13 cellular contexts compared by ENCODE assay signal in genomic region chr17:40664582-40665333, GRCh38. TPM values are rescaled to one million over a fixed set of nuclear protein-coding genes. Genes with fewer than 3 reads are reported as not detected.
DNase-seq lines count a peak whose midpoint lies in the region; ATAC-seq, FAIRE-seq and TF ChIP-seq lines count a peak whose summit lies in the region.
"Had no signal": no experiment of that assay in that cellular context is flagged by ENCODE, and none has a peak within 500 bp of the region (broad histone marks: within the 10 kb centered on the region; RNA-seq: fewer than 3 reads in every experiment).

Gene KRT222, minus strand, starts transcription at chr17:40665177. Its CDS starts 78 bp downstream, at chr17:40665099.

- H3K27me3 Mint-ChIP-seq in Calu3 (ENCODE audit: unreplicated experiment) (peaks cover 86% of the 10 kb centered on the region), T-cell (peaks cover 24 to 26% of the 10 kb centered on the region in 2 donors)

- H3K36me3 ChIP-seq in pancreas, result no peaks in the 10 kb centered on the region

- H3K9me3 Mint-ChIP-seq in Calu3 (ENCODE audit: low read depth, unreplicated experiment) (no peaks in the 10 kb centered on the region), T-cell (no peaks in the 10 kb centered on the region)

- no peak within 1 kb of the TSS for H3K27ac ChIP-seq in pancreas
- H3K27ac ChIP-seq: HL-60 had no signal

- POLR2A ChIA-PET in T-cell (lab: Charles Lee), result no interaction called here

- H3K9me3 ChIP-seq in pancreas, result no peaks in the 10 kb centered on the region

- H3K36me3 Mint-ChIP-seq in Calu3 (ENCODE audit: insufficient read depth, unreplicated experiment) (no peaks in the 10 kb centered on the region), T-cell (no peaks in the 10 kb centered on the region)

- no peak for DNase-seq in Calu3
- no peak for DNase-seq in T-cell
- peak; percentile 3 for DNase-seq in globus pallidus (ENCODE audit: low spot score)
- no peak for DNase-seq in pancreas
- no peak for DNase-seq in D341Med (ENCODE audit: low spot score)
- no peak for DNase-seq in activated gamma-delta T cell (lab: John Stamatoyannopoulos, UW)
- DNase-seq: activated naive CD4-positive, alpha-beta T cell treated with anti-CD3 and anti-CD28 coated beads, Interleukin-2, amount 50 U/mL, for 16 hours; NCI-H345; T-helper 1 cell had no signal

- peak within 1 kb of the TSS in 3 of 4 donors; percentile 7 to 26 (median 11) for H3K4me3 ChIP-seq in pancreas

- H3K27me3 ChIP-seq in pancreas, result no peaks in the 10 kb centered on the region

- CTCF ChIA-PET in Calu3 (lab: Charles Lee) (interaction anchor here (0.6 to 7.1 kb wide), 29 partner anchors 8 to 891 kb away, joined by 3 to 55 read pairs (median 4); partner anchors contain the start of gene SMARCE1), T-cell (lab: Charles Lee) (interaction anchor here in 1 of 2 donors (0.9 kb wide), 1 partner anchor 21 kb away, joined by 3 read pairs; no protein-coding TSS in a partner anchor)

- H3K4me1 ChIP-seq in pancreas, result no peaks in the 10 kb centered on the region

- BruUV-seq in Calu3 (replicated peaks; lab: Mats Ljungman, UMichigan), result no TSS peak

- TF ChIP-seq CTCF in Calu3 (IDR thresholded peaks at IDR 0.05; ENCODE audit: unreplicated experiment) (no peak), pancreas (IDR thresholded peaks at IDR 0.05) (no peak)

- no peak for FAIRE-seq in pancreas (lab: Jason Lieb, UNC)

- H3K27ac Mint-ChIP-seq in Calu3 (ENCODE audit: unreplicated experiment) (no peak within 1 kb of the TSS), T-cell (no peak within 1 kb of the TSS)

- 6 to 7% methylated on average over 12 of the region's 12 CpGs for WGBS in pancreas, 2 donors

- H3K4me1 Mint-ChIP-seq in Calu3 (ENCODE audit: low read depth, unreplicated experiment) (peaks cover 19% of the 10 kb centered on the region), T-cell (peaks cover 6 to 10% (median 9%) of the 10 kb centered on the region in 3 donors)

- no peak for ATAC-seq in T-cell (replicated peaks in 1 of 4)
- peak in 1 of 4 donors; percentile 57 for ATAC-seq in pancreas
- no peak for ATAC-seq in GM19395 (IDR thresholded peaks at IDR 0.05; ENCODE audit: unreplicated experiment)
- no peak for ATAC-seq in GM18858 (IDR thresholded peaks at IDR 0.05; ENCODE audit: unreplicated experiment)

- H3K4me3 Mint-ChIP-seq in Calu3 (ENCODE audit: low read depth, unreplicated experiment) (peak within 1 kb of the TSS; percentile 46), T-cell (peak within 1 kb of the TSS in 2 of 3 donors; percentile 36 to 53)

- intact Hi-C loops in Calu3 (cut with micrococcal nuclease; ENCODE audit: unreplicated experiment) (loop anchor here (1.0 kb wide), 1 partner anchor 16 kb away; no protein-coding TSS in a partner anchor), pancreas (cut with DNase I) (no loop called here)

RNA-seq across cellular contexts. Expression of gene KRT222, which starts in this region (rescaled TPM):
- total RNA-seq in Calu3 (2022) (not detected in 2 replicates), T-cell (not detected), pancreas (1 to 10 TPM in 3 of 6 donors, under 1 TPM in 3; 0.28 to 2.7 (median 1.1) TPM)
- 1 to 10 TPM; 1.4 to 4.9 TPM for polyA plus RNA-seq in pancreas
- total RNA-seq: glomerular endothelial cell had no signal
